ENCODE assay signal across 1 cellular context in the genomic region with DNA sequence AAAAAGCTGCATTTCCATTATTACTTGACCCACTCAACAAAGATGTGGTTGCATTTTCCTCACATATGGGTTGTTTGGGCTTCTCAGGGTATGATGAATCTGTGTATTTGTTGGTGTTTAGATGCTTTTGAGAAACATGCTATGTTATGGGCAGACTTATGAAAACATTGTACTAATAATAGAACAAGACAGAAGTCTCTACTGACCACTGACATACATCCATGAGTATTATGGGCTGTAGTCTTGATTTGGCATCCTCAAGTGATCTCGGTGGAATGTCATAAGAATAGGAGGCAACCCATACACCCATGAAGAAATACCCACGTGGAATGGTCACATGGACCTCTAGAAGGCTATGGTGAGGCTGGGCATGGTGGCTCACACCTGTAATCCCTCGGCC.
TF ChIP-seq lines count a peak whose summit lies in the region.

No MANE protein-coding gene starts in this region.

TF ChIP-seq in IMR-90, 13 proteins besides CTCF, POLR2A, EP300 and RAD21 (continued from another document):
- TF ChIP-seq MAZ (IDR thresholded peaks at IDR 0.05; ENCODE audit: borderline replicate concordance, low read depth, low read length) (no peak), CEBPB (IDR thresholded peaks at IDR 0.05; ENCODE audit: low read depth, low read length) (no peak)
